19 cellular contexts compared by ENCODE assay signal in the genomic region with DNA sequence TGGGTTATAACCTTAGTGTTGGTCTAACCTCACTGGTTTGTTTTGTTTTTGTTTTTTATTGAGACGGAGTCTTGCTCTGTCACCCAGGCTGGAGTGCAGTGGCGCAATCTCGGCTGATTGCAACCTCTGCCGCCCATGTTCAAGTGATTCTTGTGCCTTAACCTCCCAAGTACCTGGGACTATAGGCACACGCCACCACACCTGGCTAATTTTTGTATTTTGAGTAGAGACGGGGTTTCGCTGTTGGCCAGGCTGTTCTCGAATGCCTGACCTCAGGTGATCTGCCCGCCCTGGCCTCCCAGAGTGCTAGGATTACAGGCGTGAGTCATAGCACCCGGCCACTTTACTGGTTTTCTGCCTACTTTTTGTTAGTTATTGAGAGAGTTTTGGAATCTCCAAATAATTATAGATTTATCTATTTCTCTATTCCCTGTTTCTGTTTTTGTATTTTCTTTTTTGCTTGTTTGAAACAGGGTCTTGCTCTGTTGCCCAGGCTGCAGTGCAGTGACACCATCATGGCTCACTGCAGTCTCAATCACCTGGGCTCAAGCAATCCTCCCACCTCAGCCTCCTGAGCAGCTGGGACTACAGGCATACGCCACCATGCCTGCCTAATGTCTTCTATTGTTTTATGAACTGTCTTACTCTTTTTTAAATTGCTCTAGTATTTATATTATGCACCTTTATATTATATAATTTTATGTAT. TPM values are rescaled to one million over a fixed set of nuclear protein-coding genes. Genes with fewer than 3 reads are reported as not detected.
DNase-seq lines count a peak whose midpoint lies in the region; TF ChIP-seq lines count a peak whose summit lies in the region.
"Had no signal": no experiment of that assay in that cellular context is flagged by ENCODE, and none has a peak within 500 bp of the region (broad histone marks: within the 10 kb centered on the region; RNA-seq: fewer than 3 reads in every experiment).

No MANE protein-coding gene starts in this region.

- H3K14ac ChIP-seq in H9 (ENCODE audit: insufficient read depth, low read length): no peak overlapping the region

- H2BK5ac ChIP-seq in H9 (ENCODE audit: insufficient read length, low read length): no peak overlapping the region

- no CpG with 5 or more reads among the region's 12 CpGs for WGBS in H9 (ENCODE audit: extremely low coverage, insufficient read length, low lambda C conversion rate)
- 92% methylated on average over 12 of the region's 12 CpGs for WGBS in esophagus muscularis mucosa

- no peak overlapping the region for H3T11ph ChIP-seq in H9 (ENCODE audit: low read length)

- no peak overlapping the region for H3K4me3 ChIP-seq in esophagus muscularis mucosa
- H3K4me3 ChIP-seq: lower lobe of right lung, psoas muscle, skin epidermis had no signal

- no peaks in the 10 kb centered on the region for H3K27me3 Mint-ChIP-seq in H9 (ENCODE audit: low read depth)
- H3K27me3 Mint-ChIP-seq: activated CD4-positive, alpha-beta T cell treated with anti-CD3 and anti-CD28 coated beads for 36 hours; activated naive CD8-positive, alpha-beta T cell treated with anti-CD3 and anti-CD28 coated beads for 36 hours; brain had no signal

- H3K9me3 ChIP-seq in H9 (ENCODE audit: control insufficient read depth, low read depth, low read length): no peaks in the 10 kb centered on the region
- H3K9me3 ChIP-seq in esophagus muscularis mucosa: no peaks in the 10 kb centered on the region
- H3K9me3 ChIP-seq: lower lobe of right lung, psoas muscle had no signal

- peaks cover 6 to 9% of the 10 kb centered on the region in 2 experiments for H3K4me1 Mint-ChIP-seq in H9

- no peak overlapping the region for H2BK120ac ChIP-seq in H9 (ENCODE audit: low read depth, low read length, poor library complexity, severe bottlenecking)

- H2BK12ac ChIP-seq in H9 (ENCODE audit: insufficient read length, low read depth, low read length): no peak overlapping the region

- H3K56ac ChIP-seq in H9 (ENCODE audit: insufficient read length, low read depth, low read length): no peak overlapping the region

- H3K23ac ChIP-seq in H9 (ENCODE audit: insufficient read length, low read depth, low read length): no peak overlapping the region

- H3K36me3 Mint-ChIP-seq in H9 (ENCODE audit: insufficient read depth in 1 of 3, low read depth in 3 of 3): peaks cover 0 to 4% (median 2%) of the 10 kb centered on the region in 3 experiments; a peak in 3 of 7 replicates

- peaks cover 11% of the 10 kb centered on the region; the same call in 1 of the 2 replicates for H3K79me2 ChIP-seq in H9 (ENCODE audit: insufficient read depth, low read length)

- H3K27ac Mint-ChIP-seq in H9: no peak overlapping the region; a peak in 1 of 7 replicates
- H3K27ac Mint-ChIP-seq: activated CD4-positive, alpha-beta T cell treated with anti-CD3 and anti-CD28 coated beads for 36 hours; activated naive CD8-positive, alpha-beta T cell treated with anti-CD3 and anti-CD28 coated beads for 36 hours; activated T-helper 1 cell treated with anti-CD3 and anti-CD28 coated beads, Interleukin-12 subunit alpha, Interleukin-12 subunit beta, Interleukin-2, Interleukin-4 antibody, amounts not matched to agents 30 ng/mL and 10 ng/mL and 1 ng/mL, durations not matched to agents 14 hours and 24 hours and 36 hours; brain had no signal

- H3K27me3 ChIP-seq in H9 (ENCODE audit: insufficient read depth, low read length) (no peaks in the 10 kb centered on the region), esophagus muscularis mucosa (no peaks in the 10 kb centered on the region)

- H4K91ac ChIP-seq in H9 (ENCODE audit: insufficient read length, low read depth, low read length): no peak overlapping the region

- H3K18ac ChIP-seq in H9 (ENCODE audit: insufficient read length, low read depth, low read length): no peak overlapping the region

- no peaks in the 10 kb centered on the region for H3K36me3 ChIP-seq in esophagus muscularis mucosa
- H3K36me3 ChIP-seq: lower lobe of right lung had no signal

- TF ChIP-seq RAD21 in Ishikawa (IDR thresholded peaks at IDR 0.05; ENCODE audit: low read depth): no peak

- H3K23me2 ChIP-seq in H9 (ENCODE audit: insufficient read length, low read depth, low read length, poor library complexity, severe bottlenecking): no peaks in the 10 kb centered on the region

- no peaks in the 10 kb centered on the region for H4K20me1 ChIP-seq in H9 (ENCODE audit: control insufficient read depth, insufficient read depth, insufficient read length)

- H3K27ac ChIP-seq in H9 (ENCODE audit: insufficient read length, low read depth, low read length) (no peak overlapping the region), esophagus muscularis mucosa (replicated peaks in 1 of 4) (no peak overlapping the region)
- H3K27ac ChIP-seq: KMS-11, lower lobe of right lung, psoas muscle, skin epidermis had no signal

- intact Hi-C loops in esophagus muscularis mucosa (cut with DNase I): no loop called here

- TF ChIP-seq CTCF in H9 (conservative IDR thresholded peaks at IDR 0.05) (no peak), esophagus muscularis mucosa (IDR thresholded peaks at IDR 0.05) (no peak)

- H2BK15ac ChIP-seq in H9 (ENCODE audit: low read depth, low read length): no peak overlapping the region

- H3K79me1 ChIP-seq in H9 (ENCODE audit: insufficient read depth, low read depth, low read length, poor library complexity, severe bottlenecking): peaks cover 7% of the 10 kb centered on the region

- no peaks in the 10 kb centered on the region; the same call in 1 of the 2 replicates for H3K4me1 ChIP-seq in H9 (ENCODE audit: insufficient read depth, low read length)
- H3K4me1 ChIP-seq in esophagus muscularis mucosa: peaks cover 0 to 10% (median under 1%) of the 10 kb centered on the region in 4 donors
- H3K4me1 ChIP-seq: lower lobe of right lung had no signal

- H2AFZ ChIP-seq in H9 (ENCODE audit: low read length): no peak overlapping the region

- H3K4me3 Mint-ChIP-seq in H9: no peak overlapping the region
- H3K4me3 Mint-ChIP-seq: activated CD4-positive, alpha-beta T cell treated with anti-CD3 and anti-CD28 coated beads for 36 hours; activated naive CD8-positive, alpha-beta T cell treated with anti-CD3 and anti-CD28 coated beads for 36 hours; activated T-helper 1 cell treated with anti-CD3 and anti-CD28 coated beads, Interleukin-12 subunit alpha, Interleukin-12 subunit beta, Interleukin-2, Interleukin-4 antibody, amounts not matched to agents 30 ng/mL and 10 ng/mL and 1 ng/mL, durations not matched to agents 14 hours and 24 hours and 36 hours; brain had no signal

- H3K9me3 Mint-ChIP-seq in H9: no peaks in the 10 kb centered on the region; a peak in 1 of 5 replicates
- H3K9me3 Mint-ChIP-seq: activated naive CD8-positive, alpha-beta T cell treated with anti-CD3 and anti-CD28 coated beads for 36 hours had no signal

- no peak overlapping the region for H4K5ac ChIP-seq in H9 (ENCODE audit: insufficient read length, low read depth, low read length)

- no peak overlapping the region for H3K4ac ChIP-seq in H9 (ENCODE audit: low read depth, low read length)

- H2AK5ac ChIP-seq in H9 (ENCODE audit: insufficient read length, low read length): no peak overlapping the region

- no peak overlapping the region for H4K8ac ChIP-seq in H9 (replicated peaks; ENCODE audit: insufficient read length, low read depth, low read length)

- TF ChIP-seq POLR2A in esophagus muscularis mucosa (IDR thresholded peaks at IDR 0.05; ENCODE audit: low read depth): no peak

- H3K4me2 ChIP-seq in H9 (ENCODE audit: insufficient read depth, insufficient read length, low read length): no peak overlapping the region
- H3K4me2 ChIP-seq: KMS-11 had no signal

- no peak overlapping the region for H3K9ac ChIP-seq in H9 (ENCODE audit: extremely low read depth, insufficient read length, low read length)
- H3K9ac ChIP-seq: KMS-11 had no signal

- DNase-seq in Daoy (ENCODE audit: low read depth) (peak; percentile 10), amniotic epithelial cell (ENCODE audit: low read depth) (peak; percentile 33), renal cortical epithelial cell (ENCODE audit: low read depth) (peak; percentile 50), H9 (no peak), esophagus muscularis mucosa (ENCODE audit: extremely low spot score) (no peak), CD1c-positive myeloid dendritic cell (ENCODE audit: extremely low spot score) (no peak)
- DNase-seq: activated CD4-positive, alpha-beta T cell treated with anti-CD3 and anti-CD28 coated beads for 36 hours; activated naive CD8-positive, alpha-beta T cell treated with anti-CD3 and anti-CD28 coated beads for 36 hours; lower lobe of right lung; NCI-H1105; NCI-H2081 treated with DMSO at 0.1 percent for 48 hours; psoas muscle; stimulated activated naive CD4-positive, alpha-beta T cell treated with Interleukin-2 at 50 U/mL for 16 hours; SW 1271 had no signal

- TF ChIP-seq EP300 in Ishikawa (IDR thresholded peaks at IDR 0.05; ENCODE audit: borderline replicate concordance): no peak
- no peak for TF ChIP-seq EP300 in esophagus muscularis mucosa (IDR thresholded peaks at IDR 0.05)

- no peak overlapping the region for H2BK20ac ChIP-seq in H9 (ENCODE audit: low read depth, low read length, poor library complexity, severe bottlenecking)

TF ChIP-seq in Ishikawa, 13 proteins besides CTCF, POLR2A, EP300 and RAD21:
- TF ChIP-seq CEBPB (IDR thresholded peaks at IDR 0.05): peak; percentile 45; the same call in 1 of the 2 replicates
- TF ChIP-seq TAF1 (IDR thresholded peaks at IDR 0.05; ENCODE audit: low read depth): no peak

RNA-seq across cellular contexts. Expression of a gene that starts 21.4 kb away (rescaled TPM):
- 14.9 and 24.1 TPM in 2 replicates for total RNA-seq in Daoy (2014; rRNA removed; shearing (Covaris generic))
- total RNA-seq in renal cortical epithelial cell (18.2 and 41.0 TPM in 2 replicates), H9 (2021) (77.0 and 80.6 TPM in 2 replicates), esophagus muscularis mucosa (10 to 100 TPM; 27.7 to 34.7 (median 32.7) TPM)

Comparison
In these comparisons a context has a peak if more than half of its experiments do, and no peak if none do; other contexts are left out.
1. DNase-seq: peak in Daoy (single experiment), amniotic epithelial cell (single experiment) and renal cortical epithelial cell (single experiment); none in H9 (single experiment), esophagus muscularis mucosa (single experiment) and CD1c-positive myeloid dendritic cell (single experiment).